Comparison of ENCODE assay signal across 6 cellular contexts in the genomic region with DNA sequence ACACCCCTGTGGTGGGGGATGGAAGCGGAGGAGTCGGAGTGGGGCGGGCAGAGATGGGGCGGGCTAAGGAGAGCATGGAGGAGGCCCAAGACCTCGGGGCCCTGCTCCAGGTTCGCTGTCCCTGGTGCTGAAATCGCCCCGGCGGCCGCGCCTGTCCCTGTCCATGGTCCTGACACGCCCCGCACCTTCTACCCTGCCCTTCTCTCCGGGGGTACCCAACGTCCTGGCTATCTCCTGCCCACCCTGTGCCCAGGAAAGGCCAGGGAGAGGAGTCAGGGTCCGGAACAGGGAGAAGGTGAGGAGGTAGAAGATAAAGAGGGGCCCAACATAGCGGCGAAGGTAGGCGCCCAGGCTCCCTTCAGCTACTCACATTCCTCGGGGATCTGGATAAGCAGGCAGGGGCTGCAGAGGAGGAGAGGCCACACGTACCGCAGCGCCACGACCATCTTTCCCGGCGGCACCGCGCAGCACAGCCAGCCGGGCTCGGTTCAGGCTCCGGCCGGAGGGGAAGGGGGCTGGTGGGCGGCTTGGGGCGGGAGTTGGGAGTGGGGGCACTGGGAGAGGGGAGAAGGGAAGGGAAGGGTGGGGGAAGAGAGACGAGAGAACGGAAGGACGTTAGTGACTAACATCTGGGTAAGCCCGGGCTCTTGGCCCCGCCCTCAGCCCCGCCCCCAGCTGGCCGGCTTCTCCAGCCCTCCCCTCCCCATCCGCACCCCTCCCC. TPM values are rescaled to one million over a fixed set of nuclear protein-coding genes. Genes with fewer than 3 reads are reported as not detected.
DNase-seq lines count a peak whose midpoint lies in the region; ATAC-seq and TF ChIP-seq lines count a peak whose summit lies in the region.

No MANE protein-coding gene starts in this region.

- intact Hi-C loops in Panc1 (cut with micrococcal nuclease; ENCODE audit: unreplicated experiment): no loop called here

- peaks cover 0 to 3% (median 0%) of the 10 kb centered on the region in 3 donors for H3K36me3 Mint-ChIP-seq in CD8-positive, alpha-beta memory T cell

- H3K4me3 ChIP-seq in CD8-positive, alpha-beta memory T cell (ENCODE audit: low read length): no peak overlapping the region
- H3K4me3 ChIP-seq in Panc1 (ENCODE audit: low read depth in 2 of 2, low read length in 2 of 2): no peak overlapping the region
- H3K4me3 ChIP-seq in brain microvascular endothelial cell (ENCODE audit: low read depth, low read length): no peak overlapping the region

- in situ Hi-C loops in Panc1 (cut with HindIII; ENCODE audit: low pct_unique_long_range_greater_than_20kb, low sequenced_read_pairs) (no loop called here), brain microvascular endothelial cell (cut with HindIII; ENCODE audit: low pct_ligation_motif_present, low sequenced_read_pairs) (no loop called here)

- no peaks in the 10 kb centered on the region for H3K4me1 ChIP-seq in CD8-positive, alpha-beta memory T cell (ENCODE audit: insufficient read depth, low read length)
- H3K4me1 ChIP-seq in Panc1 (ENCODE audit: control insufficient read depth, insufficient read depth, low read length): peaks cover 42% of the 10 kb centered on the region

- no peaks in the 10 kb centered on the region for H3K9me3 Mint-ChIP-seq in CD8-positive, alpha-beta memory T cell

- no peak overlapping the region for H3K27ac ChIP-seq in CD8-positive, alpha-beta memory T cell (ENCODE audit: low read depth, low read length)
- H3K27ac ChIP-seq in Panc1 (ENCODE audit: low read length) (no peak overlapping the region), brain microvascular endothelial cell (no peak overlapping the region)

- POLR2A ChIA-PET in CD8-positive, alpha-beta memory T cell (lab: Charles Lee): no interaction called here
- POLR2A ChIA-PET in Panc1 (lab: Charles Lee): interaction anchor here (0.5 to 0.7 kb wide), 2 partner anchors 15 kb away, joined by 4 to 6 read pairs; no protein-coding TSS in a partner anchor

- CTCF ChIA-PET in CD8-positive, alpha-beta memory T cell (lab: Charles Lee): no interaction called here
- CTCF ChIA-PET in Panc1 (lab: Charles Lee): interaction anchor here (0.6 kb wide), 1 partner anchor 35 kb away, joined by 5 read pairs; no protein-coding TSS in a partner anchor

- no peaks in the 10 kb centered on the region for H3K9me3 ChIP-seq in CD8-positive, alpha-beta memory T cell (ENCODE audit: low read length)
- H3K9me3 ChIP-seq in Panc1 (ENCODE audit: control insufficient read depth, insufficient read depth, low read depth, low read length): no peaks in the 10 kb centered on the region

- ATAC-seq in Panc1 (peak; percentile 4; the same call in 1 of the 2 replicates), GM18870 (IDR thresholded peaks at IDR 0.05; ENCODE audit: unreplicated experiment) (no peak), HG03039 (IDR thresholded peaks at IDR 0.05; ENCODE audit: unreplicated experiment) (no peak)

- TF ChIP-seq CTCF in Panc1 (IDR thresholded peaks at IDR 0.05) (no peak), brain microvascular endothelial cell (IDR thresholded peaks at IDR 0.05; ENCODE audit: low read depth, low read length, missing control alignments) (no peak)

- peaks cover 5 to 11% (median 10%) of the 10 kb centered on the region in 3 donors for H3K4me1 Mint-ChIP-seq in CD8-positive, alpha-beta memory T cell

- H3K4me3 Mint-ChIP-seq in CD8-positive, alpha-beta memory T cell: peak overlapping the region in 1 of 7 donors; percentile 56

- no peaks in the 10 kb centered on the region for H3K27me3 ChIP-seq in CD8-positive, alpha-beta memory T cell (ENCODE audit: insufficient read depth, low read length, poor library complexity, severe bottlenecking)
- H3K27me3 ChIP-seq in Panc1 (ENCODE audit: control insufficient read depth, insufficient read depth, low read length) (no peaks in the 10 kb centered on the region), brain microvascular endothelial cell (replicated peaks) (peaks cover 3% of the 10 kb centered on the region)

- H3K27me3 Mint-ChIP-seq in CD8-positive, alpha-beta memory T cell: peaks cover 26 to 28% of the 10 kb centered on the region in 2 donors

- no peaks in the 10 kb centered on the region for H3K36me3 ChIP-seq in CD8-positive, alpha-beta memory T cell (ENCODE audit: insufficient read depth, low read length)
- H3K36me3 ChIP-seq in Panc1 (ENCODE audit: control insufficient read depth, insufficient read depth, low read length) (no peaks in the 10 kb centered on the region; the same call in 1 of the 2 replicates), brain microvascular endothelial cell (replicated peaks) (no peaks in the 10 kb centered on the region)

- no peak overlapping the region for H3K27ac Mint-ChIP-seq in CD8-positive, alpha-beta memory T cell

- no TSS peak for BruUV-seq in Panc1 (replicated peaks; lab: Mats Ljungman, UMichigan)

- peak; percentile 52 to 79 (median 63) for DNase-seq in CD8-positive, alpha-beta memory T cell
- DNase-seq in Panc1 (ENCODE audit: low read depth, low spot score) (no peak), brain microvascular endothelial cell (peak; percentile 7), nucleus accumbens (lab: John Stamatoyannopoulos, UW) (peak in 38 of 56 donors; percentile 4 to 70 (median 28))

RNA-seq across cellular contexts. Expression of gene L1CAM, which starts 10.4 kb away (rescaled TPM):
- total RNA-seq in CD8-positive, alpha-beta memory T cell: under 1 TPM; 0.62 to 0.79 TPM
- polyA plus RNA-seq in CD8-positive, alpha-beta memory T cell: 0.38 TPM
- total RNA-seq in Panc1 (2021; ENCODE audit: unreplicated experiment): 819 TPM
- 824 TPM for polyA plus RNA-seq in Panc1 (2012; ENCODE audit: insufficient read length)

RNA-seq across cellular contexts. Expression of gene AVPR2, which starts 28.9 kb away (rescaled TPM):
- not detected for total RNA-seq in CD8-positive, alpha-beta memory T cell
- polyA plus RNA-seq in CD8-positive, alpha-beta memory T cell: not detected
- total RNA-seq in Panc1 (2021; ENCODE audit: unreplicated experiment): 10.6 TPM
- polyA plus RNA-seq in Panc1 (2012; ENCODE audit: insufficient read length): 15.5 TPM

RNA-seq across cellular contexts. Expression of gene PDZD4, which starts 45.2 kb away (rescaled TPM):
- 1 to 10 TPM; 1.3 to 2.3 TPM for total RNA-seq in CD8-positive, alpha-beta memory T cell
- polyA plus RNA-seq in CD8-positive, alpha-beta memory T cell: 2.1 TPM
- 37.2 TPM for total RNA-seq in Panc1 (2021; ENCODE audit: unreplicated experiment)
- 46.9 TPM for polyA plus RNA-seq in Panc1 (2012; ENCODE audit: insufficient read length)

RNA-seq across cellular contexts. Expression of gene ARHGAP4, which starts 50.5 kb away (rescaled TPM):
- total RNA-seq in CD8-positive, alpha-beta memory T cell: 100 to 1,000 TPM; 124 to 133 TPM
- polyA plus RNA-seq in CD8-positive, alpha-beta memory T cell: 116 TPM
- 225 TPM for total RNA-seq in Panc1 (2021; ENCODE audit: unreplicated experiment)
- 297 TPM for polyA plus RNA-seq in Panc1 (2012; ENCODE audit: insufficient read length)

RNA-seq across cellular contexts. Expression of gene NAA10, which starts 59.3 kb away (rescaled TPM):
- total RNA-seq in CD8-positive, alpha-beta memory T cell: 100 to 1,000 TPM; 160 to 162 TPM
- 105 TPM for polyA plus RNA-seq in CD8-positive, alpha-beta memory T cell
- 246 TPM for total RNA-seq in Panc1 (2021; ENCODE audit: unreplicated experiment)
- polyA plus RNA-seq in Panc1 (2012; ENCODE audit: insufficient read length): 347 TPM

Comparison
In these comparisons a context has a peak if more than half of its experiments do, and no peak if none do; other contexts are left out.
1. RNA of gene L1CAM, which starts 10.4 kb away (total RNA-seq): 819 TPM in Panc1 (single experiment); 0.62 to 0.79 TPM in CD8-positive, alpha-beta memory T cell; every median in the first group is over 100 times any median in the second.
2. RNA of gene AVPR2, which starts 28.9 kb away (total RNA-seq): 10.6 TPM in Panc1 (single experiment); not detected in CD8-positive, alpha-beta memory T cell; every median in the first group is over 10 times any median in the second.
3. RNA of gene PDZD4, which starts 45.2 kb away (total RNA-seq): 37.2 TPM in Panc1 (single experiment); 1.3 to 2.3 TPM in CD8-positive, alpha-beta memory T cell; every median in the first group is over 10 times any median in the second.